Comparison of ENCODE assay signal across 9 cellular contexts in genomic region chr10:75431180-75432111, GRCh38. TPM values are rescaled to one million over a fixed set of nuclear protein-coding genes. Genes with fewer than 3 reads are reported as not detected.
A peak's percentile ranks its signal among the peaks of the same experiment; 100 is the strongest.
DNase-seq lines count a peak whose midpoint lies in the region; ATAC-seq, FAIRE-seq and TF ChIP-seq lines count a peak whose summit lies in the region.
"Had no signal": no experiment of that assay in that cellular context is flagged by ENCODE, and none has a peak within 500 bp of the region (broad histone marks: within the 10 kb centered on the region; RNA-seq: fewer than 3 reads in every experiment).

TSS of gene LRMDA (plus strand) at chr10:75431624.

- H3K27ac ChIP-seq in A549 = peak within 1 kb of the TSS; percentile 90 to 95
- peak within 1 kb of the TSS; percentile 61 for H3K27ac ChIP-seq in right cardiac atrium (ENCODE audit: low read length)

- H3K4me1 Mint-ChIP-seq in activated naive CD8-positive, alpha-beta T cell treated with anti-CD3 and anti-CD28 coated beads, Interleukin-2, amount 10 ng/mL, durations not matched to agents 7 days and 5 days = peaks cover 2% of the 10 kb centered on the region

- ATAC-seq in A549 (peak; percentile 58), right cardiac atrium (peak; percentile 62 to 69), HG02885 (IDR thresholded peaks at IDR 0.05; ENCODE audit: poor library complexity, unreplicated experiment) (no peak)
- peak; percentile 42 for ATAC-seq in activated naive CD8-positive, alpha-beta T cell treated with anti-CD3 and anti-CD28 coated beads, Interleukin-2, amount 10 ng/mL, durations not matched to agents 7 days and 5 days (ENCODE audit: low read depth)

- H3K27me3 ChIP-seq in H7 (ENCODE audit: control insufficient read depth, insufficient read depth, low read length) (peaks cover 93% of the 10 kb centered on the region), right cardiac atrium (ENCODE audit: control insufficient read depth, insufficient read depth) (no peaks in the 10 kb centered on the region)

- H3K4me1 ChIP-seq in A549 = peaks cover 50% of the 10 kb centered on the region
- H3K4me1 ChIP-seq in right cardiac atrium (ENCODE audit: control insufficient read depth, insufficient read depth, low read length) = peaks cover 3% of the 10 kb centered on the region

- no peaks in the 10 kb centered on the region for H3K36me3 ChIP-seq in H7 (replicated peaks; ENCODE audit: control insufficient read depth, insufficient read depth, low read length)

- H3K9me3 ChIP-seq in A549 (no peaks in the 10 kb centered on the region), right cardiac atrium (ENCODE audit: control insufficient read depth, low read length) (no peaks in the 10 kb centered on the region)

- intact Hi-C loops in right cardiac atrium (cut with DNase I) = no loop called here

- H3K27ac Mint-ChIP-seq in activated naive CD8-positive, alpha-beta T cell treated with anti-CD3 and anti-CD28 coated beads, Interleukin-2, amount 10 ng/mL, durations not matched to agents 7 days and 5 days = no peak within 1 kb of the TSS

- peak within 1 kb of the TSS; percentile 71 for H3K4me3 Mint-ChIP-seq in activated naive CD8-positive, alpha-beta T cell treated with anti-CD3 and anti-CD28 coated beads, Interleukin-2, amount 10 ng/mL, durations not matched to agents 7 days and 5 days
- H3K4me3 Mint-ChIP-seq: activated T-cell treated with anti-CD3 and anti-CD28 coated beads, Interleukin-2, amount 50 U/mL, for 4 hours had no signal

- no peaks in the 10 kb centered on the region for H3K9me3 Mint-ChIP-seq in activated naive CD8-positive, alpha-beta T cell treated with anti-CD3 and anti-CD28 coated beads, Interleukin-2, amount 10 ng/mL, durations not matched to agents 7 days and 5 days
- H3K9me3 Mint-ChIP-seq: activated T-cell treated with anti-CD3 and anti-CD28 coated beads, Interleukin-2, amount 50 U/mL, for 4 hours had no signal

- FAIRE-seq in A549 (lab: Jason Lieb, UNC) = no peak

- peaks cover 53% of the 10 kb centered on the region for H3K27me3 Mint-ChIP-seq in activated naive CD8-positive, alpha-beta T cell treated with anti-CD3 and anti-CD28 coated beads, Interleukin-2, amount 10 ng/mL, durations not matched to agents 7 days and 5 days

- peak in 1 of 2 experiments; percentile 8; a peak in 1 of 5 replicates for TF ChIP-seq RAD21 in A549 (conservative IDR thresholded peaks at IDR 0.05 in 1 of 2, IDR thresholded peaks at IDR 0.05 in 1 of 2)

- WGBS in A549 (ENCODE audit: missing lambda C conversion rate) = 32% methylated on average over 20 of the region's 82 CpGs
- 6% methylated on average over 82 of the region's 82 CpGs for WGBS in right cardiac atrium

- no peak for TF ChIP-seq CTCF in A549 (IDR thresholded peaks at IDR 0.05)

- no peaks in the 10 kb centered on the region for H3K36me3 Mint-ChIP-seq in activated naive CD8-positive, alpha-beta T cell treated with anti-CD3 and anti-CD28 coated beads, Interleukin-2, amount 10 ng/mL, durations not matched to agents 7 days and 5 days

- CTCF ChIA-PET in A549 (lab: Yijun Ruan, JAX) = interaction anchor here (0.8 to 2.0 kb wide), 4 partner anchors 8 to 604 kb away, joined by 3 to 6 read pairs (median 4); no protein-coding TSS in a partner anchor

- no peak for TF ChIP-seq POLR2A in A549 (IDR thresholded peaks at IDR 0.05; ENCODE audit: low read length)

- H3K4me3 ChIP-seq in A549 (peak within 1 kb of the TSS; percentile 64), H7 (ENCODE audit: insufficient read depth, low read depth, low read length) (peak within 1 kb of the TSS; percentile 30), right cardiac atrium (ENCODE audit: low read length) (peak within 1 kb of the TSS; percentile 77)

- peak; percentile 22 to 46 for DNase-seq in A549 (ENCODE audit: low read depth in 1 of 2, low spot score in 1 of 2)
- DNase-seq in H7 = peak; percentile 85
- DNase-seq in activated naive CD8-positive, alpha-beta T cell treated with anti-CD3 and anti-CD28 coated beads, Interleukin-2, amount 10 ng/mL, durations not matched to agents 7 days and 5 days = peak; percentile 31
- peak; percentile 57 to 85 (median 84) for DNase-seq in right cardiac atrium
- peak; percentile 46 for DNase-seq in retina
- no peak for DNase-seq in T1000 (lab: John Stamatoyannopoulos, UW)
- DNase-seq in NCI-H524 (lab: John Stamatoyannopoulos, UW) = no peak
- DNase-seq: activated T-cell treated with anti-CD3 and anti-CD28 coated beads, Interleukin-2, amount 50 U/mL, for 4 hours had no signal

- POLR2A ChIA-PET in A549 (lab: Yijun Ruan, JAX) = interaction anchor here (0.7 to 2.9 kb wide), 6 partner anchors 8 to 342 kb away, joined by 3 to 34 read pairs (median 4); partner anchors contain the start of gene ZNF503
- POLR2A ChIA-PET in activated naive CD8-positive, alpha-beta T cell treated with anti-CD3 and anti-CD28 coated beads, Interleukin-2, amount 10 ng/mL, durations not matched to agents 7 days and 5 days (lab: Charles Lee) = no interaction called here

- no peak for TF ChIP-seq EP300 in A549 (IDR thresholded peaks at IDR 0.05)

- H3K4me2 ChIP-seq in A549 = peak within 1 kb of the TSS; percentile 78

TF ChIP-seq in A549, 52 proteins besides CTCF, POLR2A, EP300 and RAD21:
- no peak for TF ChIP-seq NFE2L2 (conservative IDR thresholded peaks at IDR 0.05; ENCODE audit: low read length)
- TF ChIP-seq, protein P1, sequence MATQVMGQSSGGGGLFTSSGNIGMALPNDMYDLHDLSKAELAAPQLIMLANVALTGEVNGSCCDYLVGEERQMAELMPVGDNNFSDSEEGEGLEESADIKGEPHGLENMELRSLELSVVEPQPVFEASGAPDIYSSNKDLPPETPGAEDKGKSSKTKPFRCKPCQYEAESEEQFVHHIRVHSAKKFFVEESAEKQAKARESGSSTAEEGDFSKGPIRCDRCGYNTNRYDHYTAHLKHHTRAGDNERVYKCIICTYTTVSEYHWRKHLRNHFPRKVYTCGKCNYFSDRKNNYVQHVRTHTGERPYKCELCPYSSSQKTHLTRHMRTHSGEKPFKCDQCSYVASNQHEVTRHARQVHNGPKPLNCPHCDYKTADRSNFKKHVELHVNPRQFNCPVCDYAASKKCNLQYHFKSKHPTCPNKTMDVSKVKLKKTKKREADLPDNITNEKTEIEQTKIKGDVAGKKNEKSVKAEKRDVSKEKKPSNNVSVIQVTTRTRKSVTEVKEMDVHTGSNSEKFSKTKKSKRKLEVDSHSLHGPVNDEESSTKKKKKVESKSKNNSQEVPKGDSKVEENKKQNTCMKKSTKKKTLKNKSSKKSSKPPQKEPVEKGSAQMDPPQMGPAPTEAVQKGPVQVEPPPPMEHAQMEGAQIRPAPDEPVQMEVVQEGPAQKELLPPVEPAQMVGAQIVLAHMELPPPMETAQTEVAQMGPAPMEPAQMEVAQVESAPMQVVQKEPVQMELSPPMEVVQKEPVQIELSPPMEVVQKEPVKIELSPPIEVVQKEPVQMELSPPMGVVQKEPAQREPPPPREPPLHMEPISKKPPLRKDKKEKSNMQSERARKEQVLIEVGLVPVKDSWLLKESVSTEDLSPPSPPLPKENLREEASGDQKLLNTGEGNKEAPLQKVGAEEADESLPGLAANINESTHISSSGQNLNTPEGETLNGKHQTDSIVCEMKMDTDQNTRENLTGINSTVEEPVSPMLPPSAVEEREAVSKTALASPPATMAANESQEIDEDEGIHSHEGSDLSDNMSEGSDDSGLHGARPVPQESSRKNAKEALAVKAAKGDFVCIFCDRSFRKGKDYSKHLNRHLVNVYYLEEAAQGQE (IDR thresholded peaks at IDR 0.05) = no peak
- peak; percentile 71 to 84; a peak in 3 of 4 replicates for TF ChIP-seq CEBPB (IDR thresholded peaks at IDR 0.05)
- peak in 1 of 2 experiments; percentile 59; a peak in 3 of 5 replicates for TF ChIP-seq JUN (IDR thresholded peaks at IDR 0.05)

RNA-seq across cellular contexts. Expression of gene LRMDA, which starts in this region (rescaled TPM):
- polyA plus RNA-seq in A549 (2011; rRNA removed) (5.2 and 5.6 TPM in 2 replicates), A549 (2017; fragmentation: RNase III; extraction: RNeasy Plus Mini Kit Qiagen cat#74134 plus additional on column Dnase treatment) (4.1 to 5.1 TPM (median 4.6 TPM) in 3 replicates), right cardiac atrium (48.8 TPM)
- 0.73 and 1.4 TPM in 2 replicates for polyA plus RNA-seq in A549 (2012; cell fraction: cytosol; rRNA removed)
- 0.89 and 1.5 TPM in 2 replicates for polyA plus RNA-seq in A549 (2012; cell fraction: nucleus; rRNA removed)
- polyA minus RNA-seq in A549 (2011; rRNA and poly(A)+ RNA removed) = 8.2 and 14.0 TPM in 2 replicates
- total RNA-seq in H7 (2014; rRNA removed; shearing (Covaris generic)) = not detected in 2 replicates
- not detected for total RNA-seq in activated naive CD8-positive, alpha-beta T cell treated with anti-CD3 and anti-CD28 coated beads, Interleukin-2, amount 10 ng/mL, durations not matched to agents 7 days and 5 days
- 10 to 100 TPM; 42.7 to 97.9 (median 55.1) TPM for total RNA-seq in right cardiac atrium
- total RNA-seq: activated T-cell treated with anti-CD3 and anti-CD28 coated beads, Interleukin-2, amount 50 U/mL, for 4 hours had no signal

Comparison
In these comparisons a context has a peak if more than half of its experiments do, and no peak if none do; other contexts are left out.
1. RNA of gene LRMDA (total RNA-seq): 42.7 to 97.9 TPM in right cardiac atrium; not detected in activated naive CD8-positive, alpha-beta T cell treated with anti-CD3 and anti-CD28 coated beads, Interleukin-2, amount 10 ng/mL, durations not matched to agents 7 days and 5 days and not detected in H7; every median in the first group is over 10 times any median in the second.
2. Peak in DNase-seq and H3K4me3 ChIP-seq in H7; RNA of the gene not detected or under 1 TPM.
3. Peak in DNase-seq and ATAC-seq in activated naive CD8-positive, alpha-beta T cell treated with anti-CD3 and anti-CD28 coated beads, Interleukin-2, amount 10 ng/mL, durations not matched to agents 7 days and 5 days; RNA of the gene not detected or under 1 TPM.
4. DNase-seq: peak in A549 (2 of 2), right cardiac atrium (3 of 3) and retina (single experiment); none in T1000 (single experiment) and NCI-H524 (0 of 2).
5. Peak in every context shown above with its lines, with median percentiles within 50 percentile points of each other: H3K4me3 ChIP-seq.